Comparison of ENCODE assay signal across 23 cellular contexts in the genomic region with DNA sequence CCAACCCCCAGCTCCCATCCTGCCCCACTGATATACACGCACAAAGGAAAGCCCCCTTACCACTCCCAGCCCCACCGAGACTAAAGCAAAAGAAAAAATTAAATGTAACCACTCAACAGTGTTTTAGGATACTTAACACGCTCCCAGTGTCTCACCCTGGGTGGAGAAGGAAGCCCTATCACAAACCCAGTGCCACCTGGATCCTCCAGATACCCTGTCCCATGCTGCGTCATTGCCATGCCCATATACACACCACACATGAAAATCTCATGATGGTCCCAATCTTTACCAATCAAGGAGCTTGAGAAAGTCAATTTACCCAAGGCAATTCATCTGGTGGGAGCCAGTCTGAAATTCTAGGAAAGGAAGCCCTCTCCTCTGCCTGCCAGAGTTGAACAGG. TPM values are rescaled to one million over a fixed set of nuclear protein-coding genes. Genes with fewer than 3 reads are reported as not detected.
DNase-seq lines count a peak whose midpoint lies in the region; ATAC-seq, FAIRE-seq and TF ChIP-seq lines count a peak whose summit lies in the region.
"Had no signal": no experiment of that assay in that cellular context is flagged by ENCODE, and none has a peak within 500 bp of the region (broad histone marks: within the 10 kb centered on the region; RNA-seq: fewer than 3 reads in every experiment).

No MANE protein-coding gene starts in this region.

- H3K4me1 Mint-ChIP-seq in osteocyte (ENCODE audit: unreplicated experiment): peaks cover 69% of the 10 kb centered on the region
- H3K4me1 Mint-ChIP-seq: activated naive CD4-positive, alpha-beta T cell treated with anti-CD3 and anti-CD28 coated beads, Interleukin-2, amount 50 U/mL, for 24 hours; CD4-positive, CD25-positive, alpha-beta regulatory T cell had no signal

- H3K27ac Mint-ChIP-seq in osteocyte (ENCODE audit: unreplicated experiment): peak overlapping the region; percentile 31
- H3K27ac Mint-ChIP-seq: activated naive CD4-positive, alpha-beta T cell treated with anti-CD3 and anti-CD28 coated beads, Interleukin-2, amount 50 U/mL, for 24 hours; activated T-helper 1 cell treated with anti-CD3 and anti-CD28 coated beads, Interleukin-12 subunit alpha, Interleukin-12 subunit beta, Interleukin-2, Interleukin-4 antibody, amounts not matched to agents 30 ng/mL and 10 ng/mL and 1 ng/mL, durations not matched to agents 14 hours and 24 hours and 36 hours; CD4-positive, CD25-positive, alpha-beta regulatory T cell had no signal

- intact Hi-C loops in K562 (cut with micrococcal nuclease): no loop called here
- intact Hi-C loops in gastrocnemius medialis (cut with DNase I; ENCODE audit: low total_unique reads): no loop called here

- peak overlapping the region; percentile 50; the same call in 1 of the 2 replicates for H3K4me2 ChIP-seq in K562 (ENCODE audit: insufficient read depth, low read length)
- H3K4me2 ChIP-seq: KMS-11 had no signal

- peak in 3 of 4 experiments; percentile 40 to 68 (median 63) for DNase-seq in K562 (ENCODE audit: extremely low read depth in 1 of 4, low spot score in 3 of 4)
- no peak for DNase-seq in osteocyte (ENCODE audit: extremely low spot score, unreplicated experiment)
- DNase-seq in kidney tubule cell (ENCODE audit: low spot score): no peak
- no peak for DNase-seq in gastrocnemius medialis
- DNase-seq in NCI-H1048 (lab: John Stamatoyannopoulos, UW): no peak
- DNase-seq: aorta; caudate nucleus; CD4-positive, CD25-positive, alpha-beta regulatory T cell; DMS153; GDM1; lower lobe of right lung; NCI-H1930; stimulated activated CD8-positive, alpha-beta memory T cell treated with anti-CD3 and anti-CD28 coated beads, Interleukin-4, amount 100 ng/mL, for 48 hours; stomach had no signal

- no peaks in the 10 kb centered on the region for H3K36me3 Mint-ChIP-seq in osteocyte (ENCODE audit: unreplicated experiment)
- H3K36me3 Mint-ChIP-seq: activated naive CD4-positive, alpha-beta T cell treated with anti-CD3 and anti-CD28 coated beads, Interleukin-2, amount 50 U/mL, for 24 hours; CD4-positive, CD25-positive, alpha-beta regulatory T cell had no signal

- no peaks in the 10 kb centered on the region for H3K9me3 ChIP-seq in HUES48 (ENCODE audit: control insufficient read depth, insufficient read depth, low read length)
- H3K9me3 ChIP-seq in K562 (replicated peaks; ENCODE audit: control insufficient read depth, insufficient read depth, low read depth, low read length): no peaks in the 10 kb centered on the region
- no peaks in the 10 kb centered on the region for H3K9me3 ChIP-seq in iPS-18c (ENCODE audit: control insufficient read depth, insufficient read depth, low read length)
- no peaks in the 10 kb centered on the region for H3K9me3 ChIP-seq in gastrocnemius medialis
- H3K9me3 ChIP-seq: lower lobe of right lung, neutrophil, stomach, tibial nerve had no signal

- H3K79me2 ChIP-seq in K562 (ENCODE audit: control insufficient read depth, insufficient read depth, low read length): no peaks in the 10 kb centered on the region

- H3K36me3 ChIP-seq in HUES48 (ENCODE audit: control insufficient read depth, insufficient read depth, low read length) (no peaks in the 10 kb centered on the region), K562 (ENCODE audit: control insufficient read depth, insufficient read depth, low read length) (no peaks in the 10 kb centered on the region), gastrocnemius medialis (no peaks in the 10 kb centered on the region)
- H3K36me3 ChIP-seq: lower lobe of right lung, neutrophil, WERI-Rb-1 had no signal

- H3K9me3 Mint-ChIP-seq in osteocyte (ENCODE audit: unreplicated experiment): no peaks in the 10 kb centered on the region
- H3K9me3 Mint-ChIP-seq: activated naive CD4-positive, alpha-beta T cell treated with anti-CD3 and anti-CD28 coated beads, Interleukin-2, amount 50 U/mL, for 24 hours; activated T-helper 1 cell treated with anti-CD3 and anti-CD28 coated beads, Interleukin-12 subunit alpha, Interleukin-12 subunit beta, Interleukin-2, Interleukin-4 antibody, amounts not matched to agents 30 ng/mL and 10 ng/mL and 1 ng/mL, durations not matched to agents 14 hours and 24 hours and 36 hours; CD4-positive, CD25-positive, alpha-beta regulatory T cell had no signal

- 0 out of 2 replicates have a peak, but pooled peaks cover 5% of the 10 kb centered on the region for H4K20me1 ChIP-seq in K562 (replicated peaks; ENCODE audit: control insufficient read depth, insufficient read depth, low read length)

- POLR2A ChIA-PET in K562 (lab: Yijun Ruan, JAX): interaction anchor here (0.6 to 1.0 kb wide), 4 partner anchors 13 to 331 kb away, joined by 3 read pairs; no protein-coding TSS in a partner anchor

- ATAC-seq in K562 (peak; percentile 12; the same call in 1 of the 3 replicates), GM18502 (IDR thresholded peaks at IDR 0.05; ENCODE audit: poor library complexity, unreplicated experiment) (no peak), gastrocnemius medialis (no peak)

- H3K27ac ChIP-seq in HUES48 (ENCODE audit: low read depth, low read length) (peak overlapping the region; percentile 92), K562 (ENCODE audit: extremely low read depth, low read depth, low read length) (no peak overlapping the region), gastrocnemius medialis (no peak overlapping the region)
- H3K27ac ChIP-seq: KMS-11, lower lobe of right lung, neutrophil, stomach, WERI-Rb-1 had no signal

- TF ChIP-seq CTCF in K562 (IDR thresholded peaks at IDR 0.05 in 2 of 3, conservative IDR thresholded peaks at IDR 0.05 in 1 of 3; ENCODE audit: insufficient read depth in 2 of 3, low read depth in 1 of 3, low read length in 3 of 3) (no peak), osteocyte (IDR thresholded peaks at IDR 0.05) (no peak), gastrocnemius medialis (IDR thresholded peaks at IDR 0.05 in 4 of 5, conservative IDR thresholded peaks at IDR 0.05 in 1 of 5) (no peak)

- TF ChIP-seq POLR2A in K562 (conservative IDR thresholded peaks at IDR 0.05): no peak
- TF ChIP-seq POLR2A in gastrocnemius medialis (IDR thresholded peaks at IDR 0.05): no peak

- peak overlapping the region; percentile 48 for H2AFZ ChIP-seq in K562 (ENCODE audit: low read depth, low read length)

- no TSS peak for BruUV-seq in K562 (replicated peaks; lab: Mats Ljungman, UMichigan)

- H3K9me1 ChIP-seq in K562 (ENCODE audit: control insufficient read depth, insufficient read depth, low read length): no peaks in the 10 kb centered on the region

- CTCF ChIA-PET in K562 (lab: Yijun Ruan, JAX; ENCODE audit: low intra/inter-chr PET ratio): no interaction called here

- H3K4me1 ChIP-seq in HUES48 (ENCODE audit: control insufficient read depth, insufficient read depth, low read length) (peaks cover 37% of the 10 kb centered on the region), K562 (replicated peaks in 1 of 2; ENCODE audit: control insufficient read depth in 2 of 2, insufficient read depth in 2 of 2, low read length in 2 of 2) (peaks cover 30 to 43% of the 10 kb centered on the region in 2 experiments; a peak in 4 of 5 replicates), gastrocnemius medialis (peaks cover 20 to 23% of the 10 kb centered on the region in 2 donors)

- FAIRE-seq in K562 (lab: Jason Lieb, UNC): peak; percentile 15

- H3K4me3 ChIP-seq in HUES48 (ENCODE audit: low read depth, low read length) (peak overlapping the region; percentile 46; the same call in 1 of the 2 replicates), K562 (no peak overlapping the region), iPS-18c (ENCODE audit: insufficient read depth, low read depth, low read length) (0 out of 2 replicates have a peak overlapping the region, but pooled peaks have one; percentile 32), gastrocnemius medialis (no peak overlapping the region)
- H3K4me3 ChIP-seq: lower lobe of right lung, stomach, tibial nerve had no signal

- no peak overlapping the region for H3K4me3 Mint-ChIP-seq in osteocyte (ENCODE audit: unreplicated experiment)
- H3K4me3 Mint-ChIP-seq: activated naive CD4-positive, alpha-beta T cell treated with anti-CD3 and anti-CD28 coated beads, Interleukin-2, amount 50 U/mL, for 24 hours; activated T-helper 1 cell treated with anti-CD3 and anti-CD28 coated beads, Interleukin-12 subunit alpha, Interleukin-12 subunit beta, Interleukin-2, Interleukin-4 antibody, amounts not matched to agents 30 ng/mL and 10 ng/mL and 1 ng/mL, durations not matched to agents 14 hours and 24 hours and 36 hours; CD4-positive, CD25-positive, alpha-beta regulatory T cell had no signal

- H3K9ac ChIP-seq in HUES48 (ENCODE audit: low read depth, low read length) (peak overlapping the region; percentile 62), K562 (ENCODE audit: insufficient read depth in 1 of 2, low read depth in 2 of 2, low read length in 2 of 2) (peak overlapping the region in 1 of 2 experiments; percentile 73; a peak in 1 of 4 replicates)
- H3K9ac ChIP-seq: KMS-11 had no signal

- in situ Hi-C loops in K562 (cut with MboI) (no loop called here), gastrocnemius medialis (cut with MboI; ENCODE audit: low sequenced_read_pairs in 4 of 4) (no loop called here)

- TF ChIP-seq EP300 in K562 (IDR thresholded peaks at IDR 0.05; ENCODE audit: low read length): no peak

- no peak for TF ChIP-seq RAD21 in K562 (CRISPR knock-in tag; conservative IDR thresholded peaks at IDR 0.05 in 1 of 2, IDR thresholded peaks at IDR 0.05 in 1 of 2)

- H3K27me3 ChIP-seq in HUES48 (ENCODE audit: control insufficient read depth, insufficient read depth, low read length) (no peaks in the 10 kb centered on the region), K562 (ENCODE audit: control insufficient read depth in 2 of 2, insufficient read depth in 2 of 2, low read length in 2 of 2) (no peaks in the 10 kb centered on the region), gastrocnemius medialis (no peaks in the 10 kb centered on the region)
- H3K27me3 ChIP-seq: stomach, tibial nerve had no signal

- no peaks in the 10 kb centered on the region for H3K27me3 Mint-ChIP-seq in osteocyte (ENCODE audit: unreplicated experiment)
- H3K27me3 Mint-ChIP-seq: activated naive CD4-positive, alpha-beta T cell treated with anti-CD3 and anti-CD28 coated beads, Interleukin-2, amount 50 U/mL, for 24 hours had no signal

- 15% methylated on average over 4 of the region's 4 CpGs for WGBS in K562 (ENCODE audit: insufficient coverage, low coverage, missing lambda C conversion rate)

RNA-seq across cellular contexts. Expression of a gene that starts 11.2 kb away (rescaled TPM):
- total RNA-seq in K562 (2011; cell fraction: chromatin; rRNA removed; ENCODE audit: low replicate concordance): 0.35 and 0.56 TPM in 2 replicates
- 0.17 and 0.39 TPM in 2 replicates for total RNA-seq in K562 (2011; cell fraction: nucleolus; rRNA removed)
- total RNA-seq in K562 (2011; cell fraction: nucleoplasm; rRNA removed): 0.15 and 0.37 TPM in 2 replicates
- 0.29 and 1.1 TPM in 2 replicates for total RNA-seq in K562 (2014; rRNA removed)
- total RNA-seq in K562 (2014; rRNA removed; fragmentation: Illumina TruSeq; extraction: Trizol): 0.03 and 0.04 TPM in 2 replicates
- total RNA-seq in K562 (2015; rRNA removed; fragmentation: Illumina TruSeq; extraction: Trizol): 0.14 and 0.57 TPM in 2 replicates
- total RNA-seq in K562 (2021): 0.16 and 0.36 TPM in 2 replicates
- polyA plus RNA-seq in K562 (2011; rRNA removed): 0.01 and 0.11 TPM in 2 replicates
- 0.01 and 0.03 TPM in 2 replicates for polyA plus RNA-seq in K562 (2011; cell fraction: cytosol; rRNA removed)
- polyA plus RNA-seq in K562 (2011; cell fraction: nucleus; rRNA removed): 0.13 and 0.20 TPM in 2 replicates
- polyA plus RNA-seq in K562 (2012): 0.51 and 0.85 TPM in 2 replicates
- polyA plus RNA-seq in K562 (2014; fragmentation: Illumina TruSeq; extraction: Trizol): 0.07 and 0.15 TPM in 2 replicates
- under 1 TPM in 1 of 2 experiments, not detected in 1; 0.18 TPM for polyA plus RNA-seq in K562 (2014; fragmentation: Nextera tagmentation; extraction: Ambion mirVana)
- polyA plus RNA-seq in K562 (2014; rRNA removed): 0.17 and 0.36 TPM in 2 replicates
- 0.04 and 0.06 TPM in 2 replicates for polyA minus RNA-seq in K562 (2011; rRNA and poly(A)+ RNA removed)
- not detected in 2 replicates for polyA minus RNA-seq in K562 (2011; cell fraction: cytosol; rRNA and poly(A)+ RNA removed)
- polyA minus RNA-seq in K562 (2011; cell fraction: nucleus; rRNA and poly(A)+ RNA removed): 0.11 and 0.13 TPM in 2 replicates
- 6.6 and 8.4 TPM in 2 replicates for total RNA-seq in osteocyte
- total RNA-seq in gastrocnemius medialis: 1 to 10 TPM in 3 of 4 donors, under 1 TPM in 1; 0.51 to 3.3 (median 1.3) TPM

Comparison
In these comparisons a context has a peak if more than half of its experiments do, and no peak if none do; other contexts are left out.
1. H3K4me3 ChIP-seq: peak in HUES48 (single experiment) and iPS-18c (single experiment); none in K562 (single experiment) and gastrocnemius medialis (0 of 4).
2. DNase-seq: peak in K562 (3 of 4); none in osteocyte (single experiment), kidney tubule cell (single experiment), gastrocnemius medialis (0 of 2) and NCI-H1048 (single experiment).